In the genomic region with DNA sequence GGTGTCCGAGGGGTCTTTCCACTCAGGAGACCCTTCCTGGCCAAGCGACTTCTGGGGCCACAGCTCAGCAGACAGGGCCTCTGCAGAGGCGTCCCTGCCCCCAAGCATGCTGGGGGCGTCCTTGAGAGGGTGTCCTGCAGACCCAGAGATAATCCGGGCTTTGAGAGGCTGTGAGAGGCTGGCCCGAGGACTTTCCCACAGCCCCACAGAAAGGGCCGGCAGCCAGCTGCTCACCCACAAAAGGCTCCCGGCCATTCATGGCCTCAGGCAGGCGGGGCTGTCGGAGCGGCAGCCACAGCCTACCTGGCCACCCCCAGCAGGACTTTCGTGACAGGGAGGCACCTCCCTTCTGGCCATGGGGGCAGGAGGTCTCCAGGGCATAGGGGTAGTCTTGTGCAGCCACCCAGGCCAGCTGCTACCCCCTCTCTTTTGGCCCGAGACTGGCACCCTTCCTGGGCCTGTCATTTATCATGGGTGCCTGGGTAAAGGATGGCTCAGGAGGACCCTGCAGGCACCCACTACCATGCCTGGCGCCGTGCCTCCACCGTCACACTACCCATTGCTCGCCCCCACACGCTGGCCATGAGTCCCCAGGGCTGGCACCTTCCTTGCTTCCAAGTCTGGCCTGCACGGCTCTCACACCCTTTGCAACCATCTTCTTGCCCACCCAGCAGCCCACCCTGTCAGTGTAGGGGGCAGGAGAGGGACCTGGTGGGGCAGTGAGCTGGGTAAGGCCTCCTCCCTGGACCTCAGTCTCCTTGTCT, we compare ENCODE assay signal across 14 cellular contexts. TPM values are rescaled to one million over a fixed set of nuclear protein-coding genes. Genes with fewer than 3 reads are reported as not detected.
DNase-seq lines count a peak whose midpoint lies in the region; ATAC-seq and TF ChIP-seq lines count a peak whose summit lies in the region.
"Had no signal": no experiment of that assay in that cellular context is flagged by ENCODE, and none has a peak within 500 bp of the region (broad histone marks: within the 10 kb centered on the region; RNA-seq: fewer than 3 reads in every experiment).

No MANE protein-coding gene starts in this region.

- no peaks in the 10 kb centered on the region for H3K79me1 ChIP-seq in mesendoderm (ENCODE audit: low read length)

- no peaks in the 10 kb centered on the region for H3K79me2 ChIP-seq in mesendoderm (ENCODE audit: control insufficient read depth, insufficient read depth, low read length)

- POLR2A ChIA-PET in MCF 10A (lab: Yijun Ruan, JAX): interaction anchor here (0.7 to 4.2 kb wide), 8 partner anchors 10 to 1014 kb away, joined by 3 to 36 read pairs (median 6); partner anchors contain the start of gene PANK4

- no peak overlapping the region for H3K18ac ChIP-seq in mesendoderm (ENCODE audit: low read length)

- no TSS peak for BruUV-seq in MCF 10A (replicated peaks; lab: Mats Ljungman, UMichigan)

- no peak overlapping the region for H3K4me3 Mint-ChIP-seq in MCF 10A (ENCODE audit: unreplicated experiment)
- peak overlapping the region; percentile 22 for H3K4me3 Mint-ChIP-seq in type B pancreatic cell

- H3K4ac ChIP-seq in mesendoderm (ENCODE audit: low read depth, low read length): no peak overlapping the region

- peak overlapping the region; percentile 98 to 100 for H3K27ac ChIP-seq in breast epithelium
- H3K27ac ChIP-seq in mesendoderm (ENCODE audit: low read depth, low read length): peak overlapping the region; percentile 22
- H3K27ac ChIP-seq: thoracic aorta had no signal

- no peak overlapping the region for H3K4me3 ChIP-seq in breast epithelium
- H3K4me3 ChIP-seq in mesendoderm (ENCODE audit: low read length): no peak overlapping the region

- no peak overlapping the region for H3K23ac ChIP-seq in mesendoderm (ENCODE audit: low read length)

- no peak overlapping the region for H4K8ac ChIP-seq in mesendoderm (ENCODE audit: low read depth, low read length)

- no peak overlapping the region for H4K5ac ChIP-seq in mesendoderm (ENCODE audit: low read length)

- no peak overlapping the region for H2BK15ac ChIP-seq in mesendoderm (replicated peaks; ENCODE audit: low read depth)

- H3K4me1 Mint-ChIP-seq in MCF 10A (ENCODE audit: insufficient read depth, unreplicated experiment) (peaks cover 5% of the 10 kb centered on the region), type B pancreatic cell (ENCODE audit: unreplicated experiment) (peaks cover 7% of the 10 kb centered on the region)

- H3K9ac ChIP-seq in mesendoderm (ENCODE audit: low read length): no peak overlapping the region

- no peaks in the 10 kb centered on the region for H3K27me3 Mint-ChIP-seq in MCF 10A (ENCODE audit: insufficient read depth, unreplicated experiment)
- no peaks in the 10 kb centered on the region for H3K27me3 Mint-ChIP-seq in type B pancreatic cell

- H3K36me3 Mint-ChIP-seq in MCF 10A (ENCODE audit: insufficient read depth, unreplicated experiment) (no peaks in the 10 kb centered on the region), type B pancreatic cell (no peaks in the 10 kb centered on the region)

- DNase-seq in breast epithelium (ENCODE audit: low spot score in 2 of 2): no peak
- DNase-seq in MCF 10A (ENCODE audit: unreplicated experiment): no peak
- peak in 32 of 58 donors; percentile 21 to 71 (median 48) for DNase-seq in anterior cingulate cortex (lab: John Stamatoyannopoulos, UW)
- no peak for DNase-seq in mesendoderm
- DNase-seq in type B pancreatic cell (ENCODE audit: extremely low spot score, unreplicated experiment): no peak
- no peak for DNase-seq in MV-4-11 (lab: John Stamatoyannopoulos, UW)
- no peak for DNase-seq in activated naive CD4-positive, alpha-beta T cell treated with Interleukin-2 at 50 U/mL for 16 hours
- DNase-seq: NCI-H2107; stimulated activated CD4-positive, alpha-beta T cell treated with anti-CD3 and anti-CD28 coated beads, Interleukin-15, amount 100 ng/mL, for 24 hours had no signal

- CTCF ChIA-PET in MCF 10A (lab: Yijun Ruan, JAX): interaction anchor here (0.6 to 0.7 kb wide), 3 partner anchors 12 to 123 kb away, joined by 3 read pairs; no protein-coding TSS in a partner anchor

- no peak overlapping the region for H2BK120ac ChIP-seq in mesendoderm (ENCODE audit: low read depth, low read length)

- H3K4me1 ChIP-seq in breast epithelium: peaks cover 32 to 33% of the 10 kb centered on the region in 2 donors
- H3K4me1 ChIP-seq in mesendoderm (ENCODE audit: control insufficient read depth, low read depth, low read length): no peaks in the 10 kb centered on the region

- H3K27ac Mint-ChIP-seq in MCF 10A (ENCODE audit: low read depth, unreplicated experiment) (no peak overlapping the region), type B pancreatic cell (peak overlapping the region; percentile 43)

- intact Hi-C loops in breast epithelium (cut with DNase I; ENCODE audit: low total_unique reads) (no loop called here), MCF 10A (cut with micrococcal nuclease) (loop anchor here (5.0 kb wide), 2 partner anchors 53 to 348 kb away; no protein-coding TSS in a partner anchor)

- H3K56ac ChIP-seq in mesendoderm (ENCODE audit: low read length): peak overlapping the region; percentile 11

- no peaks in the 10 kb centered on the region for H3K36me3 ChIP-seq in breast epithelium
- H3K36me3 ChIP-seq in mesendoderm (ENCODE audit: control insufficient read depth, insufficient read depth, low read length): no peaks in the 10 kb centered on the region
- H3K36me3 ChIP-seq: thoracic aorta had no signal

- TF ChIP-seq CTCF in breast epithelium (IDR thresholded peaks at IDR 0.05) (no peak), MCF 10A (IDR thresholded peaks at IDR 0.05; ENCODE audit: unreplicated experiment) (no peak), type B pancreatic cell (conservative IDR thresholded peaks at IDR 0.05) (no peak)

- TF ChIP-seq POLR2A in breast epithelium (IDR thresholded peaks at IDR 0.05): no peak

- ATAC-seq in HG03139 (IDR thresholded peaks at IDR 0.05; ENCODE audit: unreplicated experiment): no peak

- H3K27me3 ChIP-seq in breast epithelium: peaks cover 5 to 11% of the 10 kb centered on the region in 2 donors
- no peaks in the 10 kb centered on the region for H3K27me3 ChIP-seq in mesendoderm (ENCODE audit: insufficient read depth, low read length, poor library complexity)

- H2BK5ac ChIP-seq in mesendoderm (ENCODE audit: low read length): no peak overlapping the region

- H3K9me3 Mint-ChIP-seq in MCF 10A (ENCODE audit: unreplicated experiment): no peaks in the 10 kb centered on the region
- no peaks in the 10 kb centered on the region for H3K9me3 Mint-ChIP-seq in type B pancreatic cell
- H3K9me3 Mint-ChIP-seq: activated T-helper 1 cell treated with anti-CD3 and anti-CD28 coated beads, Interleukin-12 subunit alpha, Interleukin-12 subunit beta, Interleukin-2, Interleukin-4 antibody, amounts not matched to agents 30 ng/mL and 10 ng/mL and 1 ng/mL, durations not matched to agents 14 hours and 24 hours and 36 hours had no signal

- H2AK5ac ChIP-seq in mesendoderm (ENCODE audit: low read length): no peak overlapping the region

- no peak overlapping the region for H3K4me2 ChIP-seq in mesendoderm (ENCODE audit: low read length)

- no peaks in the 10 kb centered on the region for H3K9me3 ChIP-seq in breast epithelium
- H3K9me3 ChIP-seq: thoracic aorta had no signal

- WGBS in mesendoderm (ENCODE audit: extremely low coverage, insufficient coverage, low lambda C conversion rate): no CpG with 5 or more reads among the region's 19 CpGs

RNA-seq across cellular contexts. Expression of gene TNFRSF14, which starts 11.1 kb away (rescaled TPM):
- total RNA-seq in breast epithelium: 10 to 100 TPM; 55.8 to 75.8 (median 67.8) TPM
- 4.2 and 4.6 TPM in 2 replicates for total RNA-seq in MCF 10A (2022)
- polyA plus RNA-seq in mesendoderm (2013, experiment 1 of 2): 0.08 TPM
- 0.04 TPM for polyA plus RNA-seq in mesendoderm (2013, experiment 2 of 2)
- total RNA-seq in type B pancreatic cell (ENCODE audit: low replicate concordance): 4.2 and 8.5 TPM in 2 replicates

RNA-seq across cellular contexts. Expression of gene HES5, which starts 15.0 kb away (rescaled TPM):
- total RNA-seq in breast epithelium: not detected
- total RNA-seq in MCF 10A (2022): not detected in 2 replicates
- not detected for polyA plus RNA-seq in mesendoderm (2013, experiment 1 of 2)
- not detected for polyA plus RNA-seq in mesendoderm (2013, experiment 2 of 2)
- total RNA-seq in type B pancreatic cell (ENCODE audit: low replicate concordance): 4.5 and 5.1 TPM in 2 replicates
- total RNA-seq: activated T-helper 1 cell treated with anti-CD3 and anti-CD28 coated beads, Interleukin-12 subunit alpha, Interleukin-12 subunit beta, Interleukin-2, Interleukin-4 antibody, amounts not matched to agents 30 ng/mL and 10 ng/mL and 1 ng/mL, durations not matched to agents 14 hours and 24 hours and 36 hours; endothelial cell of umbilical vein; T-helper 2 cell treated with Interferon-gamma antibody and Interleukin-4, amounts not matched to agents 100 ng/mL and 5 ng/mL, for 36 hours had no signal

RNA-seq across cellular contexts. Expression of gene PANK4, which starts 18.7 kb away (rescaled TPM):
- total RNA-seq in breast epithelium: 10 to 100 TPM; 16.5 to 32.8 (median 31.3) TPM
- 22.1 and 25.4 TPM in 2 replicates for total RNA-seq in MCF 10A (2022)
- 9.4 TPM for polyA plus RNA-seq in mesendoderm (2013, experiment 1 of 2)
- 9.4 TPM for polyA plus RNA-seq in mesendoderm (2013, experiment 2 of 2)
- 36.4 and 49.1 TPM in 2 replicates for total RNA-seq in type B pancreatic cell (ENCODE audit: low replicate concordance)

RNA-seq across cellular contexts. Expression of gene PRXL2B, which starts 41.5 kb away (rescaled TPM):
- total RNA-seq in breast epithelium (10 to 100 TPM in 2 of 3 donors, 1 to 10 TPM in 1; 4.8 to 15.8 (median 14.4) TPM), MCF 10A (2022) (10.3 and 12.6 TPM in 2 replicates), type B pancreatic cell (ENCODE audit: low replicate concordance) (33.7 and 40.3 TPM in 2 replicates)
- polyA plus RNA-seq in mesendoderm (2013, experiment 1 of 2): 22.0 TPM
- 22.9 TPM for polyA plus RNA-seq in mesendoderm (2013, experiment 2 of 2)

Comparison
In these comparisons a context has a peak if more than half of its experiments do, and no peak if none do; other contexts are left out.
1. DNase-seq: peak in anterior cingulate cortex (32 of 58); none in breast epithelium (0 of 2), MCF 10A (single experiment), mesendoderm (single experiment), type B pancreatic cell (single experiment), MV-4-11 (single experiment) and activated naive CD4-positive, alpha-beta T cell treated with Interleukin-2 at 50 U/mL for 16 hours (single experiment).